8 cellular contexts compared by ENCODE assay signal in genomic region chr12:93127582-93128331, GRCh38.
DNase-seq lines count a peak whose midpoint lies in the region; TF ChIP-seq lines count a peak whose summit lies in the region.

No MANE protein-coding gene starts in this region.

- 47% methylated on average over 16 of the region's 16 CpGs for WGBS in esophagus muscularis mucosa

- H3K36me3 ChIP-seq in esophagus muscularis mucosa = no peaks in the 10 kb centered on the region
- H3K36me3 ChIP-seq in osteoblast (ENCODE audit: insufficient read depth, low read length) = no peaks in the 10 kb centered on the region

- no peaks in the 10 kb centered on the region for H3K79me2 ChIP-seq in osteoblast (ENCODE audit: insufficient read depth, low read length)

- H3K27me3 ChIP-seq in esophagus muscularis mucosa = no peaks in the 10 kb centered on the region
- H3K27me3 ChIP-seq in osteoblast (ENCODE audit: insufficient read depth, low read length) = no peaks in the 10 kb centered on the region

- H3K4me3 ChIP-seq in esophagus muscularis mucosa (peak overlapping the region in 2 of 4 donors; percentile 9 to 30), osteoblast (ENCODE audit: insufficient read depth, low read length) (no peak overlapping the region)

- TF ChIP-seq CTCF in esophagus muscularis mucosa (IDR thresholded peaks at IDR 0.05) (peak in 2 of 3 experiments; percentile 34 to 54), osteoblast (IDR thresholded peaks at IDR 0.05; ENCODE audit: extremely low read depth, low read depth, low read length) (peak; percentile 67)

- peak overlapping the region; percentile 80 to 87 (median 84) for H3K27ac ChIP-seq in esophagus muscularis mucosa (replicated peaks in 1 of 4)
- H3K27ac ChIP-seq in osteoblast (ENCODE audit: low read depth, low read length) = peak overlapping the region; percentile 8

- TF ChIP-seq POLR2A in esophagus muscularis mucosa (IDR thresholded peaks at IDR 0.05; ENCODE audit: low read depth) = no peak

- H4K20me1 ChIP-seq in osteoblast (ENCODE audit: insufficient read depth, low read length) = no peaks in the 10 kb centered on the region

- peak overlapping the region; percentile 51 for H3K4me2 ChIP-seq in osteoblast (ENCODE audit: insufficient read depth, low read length)

- peak; percentile 99 for TF ChIP-seq EP300 in esophagus muscularis mucosa (IDR thresholded peaks at IDR 0.05)

- intact Hi-C loops in esophagus muscularis mucosa (cut with DNase I) = loop anchor here (5.0 to 10.0 kb wide), 2 partner anchors 55 to 257 kb away; no protein-coding TSS in a partner anchor

- DNase-seq in DMS79 (lab: John Stamatoyannopoulos, UW) (peak; percentile 84), NCI-H345 (lab: John Stamatoyannopoulos, UW) (peak; percentile 97), esophagus muscularis mucosa (ENCODE audit: extremely low spot score) (peak; percentile 94), osteoblast (ENCODE audit: insufficient read length, low spot score, missing footprints) (no peak), HK-2 (ENCODE audit: unreplicated experiment) (no peak), cerebellar nuclear complex (lab: John Stamatoyannopoulos, UW) (no peak), activated T-cell treated with anti-CD3 and anti-CD28 coated beads for 4 hours (no peak), NCI-H2227 (lab: John Stamatoyannopoulos, UW; ENCODE audit: unreplicated experiment) (no peak)

- H3K4me1 ChIP-seq in esophagus muscularis mucosa (peaks cover 32 to 51% (median 40%) of the 10 kb centered on the region in 4 donors), osteoblast (ENCODE audit: insufficient read depth, low read length) (peaks cover 19% of the 10 kb centered on the region)

- peak overlapping the region; percentile 49 for H2AFZ ChIP-seq in osteoblast (ENCODE audit: low read length)

- H3K9me3 ChIP-seq in esophagus muscularis mucosa (no peaks in the 10 kb centered on the region), osteoblast (ENCODE audit: low read depth, low read length) (no peaks in the 10 kb centered on the region)

Comparison
In these comparisons a context has a peak if more than half of its experiments do, and no peak if none do; other contexts are left out.
1. DNase-seq: peak in DMS79 (single experiment), NCI-H345 (single experiment) and esophagus muscularis mucosa (single experiment); none in osteoblast (single experiment), HK-2 (single experiment), cerebellar nuclear complex (0 of 2), activated T-cell treated with anti-CD3 and anti-CD28 coated beads for 4 hours (single experiment) and NCI-H2227 (single experiment).